8 cellular contexts compared by ENCODE assay signal in the genomic region with DNA sequence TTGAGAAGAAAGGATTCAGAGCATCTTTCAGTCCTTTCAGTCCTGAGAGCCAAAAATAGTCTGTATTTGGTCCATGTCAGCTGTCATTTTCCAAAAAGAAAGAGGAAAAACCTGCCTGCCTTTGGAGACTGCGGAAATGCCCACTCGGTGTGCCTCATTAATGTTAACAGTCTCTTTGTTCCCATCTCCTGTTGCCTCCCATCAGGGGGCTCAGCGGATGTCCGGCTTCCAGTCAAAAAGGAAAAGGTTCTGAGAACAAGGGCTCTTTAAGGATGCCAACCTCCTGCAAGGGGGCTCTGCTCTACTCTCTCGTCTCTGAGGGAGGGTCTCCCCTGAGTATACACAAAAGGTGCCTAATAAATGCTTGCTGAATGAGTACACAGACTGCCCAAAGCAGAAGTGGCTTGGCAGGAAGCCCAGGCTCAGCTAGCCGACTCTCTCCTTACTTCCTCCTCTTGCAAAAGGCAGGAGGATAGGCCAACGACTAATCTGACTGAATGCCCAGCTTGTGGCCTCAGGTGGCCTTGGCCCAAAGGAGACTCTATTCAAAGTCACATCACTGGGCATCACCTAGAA. TPM values are rescaled to one million over a fixed set of nuclear protein-coding genes. Genes with fewer than 3 reads are reported as not detected.
DNase-seq lines count a peak whose midpoint lies in the region; ATAC-seq and TF ChIP-seq lines count a peak whose summit lies in the region.

No MANE protein-coding gene starts in this region.

- peaks cover 16% of the 10 kb centered on the region; the same call in 1 of the 2 replicates for H4K20me1 ChIP-seq in PC-9 (ENCODE audit: insufficient read depth)

- H3K4me3 ChIP-seq in HEK293 (ENCODE audit: low read depth, low read length): no peak overlapping the region
- H3K4me3 ChIP-seq in PC-9: no peak overlapping the region

- no peaks in the 10 kb centered on the region for H3K9me3 ChIP-seq in HEK293 (ENCODE audit: control insufficient read depth, insufficient read depth, low read depth, low read length)
- H3K9me3 ChIP-seq in PC-9 (ENCODE audit: insufficient read depth, low read depth): no peaks in the 10 kb centered on the region

- H3K27ac ChIP-seq in HEK293 (ENCODE audit: extremely low read depth, low read depth, low read length) (peak overlapping the region; percentile 19; the same call in 1 of the 2 replicates), PC-9 (no peak overlapping the region)

- H3K79me2 ChIP-seq in PC-9 (ENCODE audit: low read depth): peaks cover 9% of the 10 kb centered on the region

- H3K27me3 Mint-ChIP-seq in progenitor cell of endocrine pancreas: no peaks in the 10 kb centered on the region

- BruUV-seq in PC-9 (replicated peaks; lab: Mats Ljungman, UMichigan): no TSS peak

- TF ChIP-seq CTCF in HEK293 (tag by site-specific recombination; IDR thresholded peaks at IDR 0.05) (no peak), PC-9 (conservative IDR thresholded peaks at IDR 0.05) (no peak), progenitor cell of endocrine pancreas (IDR thresholded peaks at IDR 0.05; ENCODE audit: unreplicated experiment) (no peak)

- DNase-seq in PC-9: peak; percentile 57 to 81
- peak; percentile 26 for DNase-seq in fibroblast of the conjunctiva (ENCODE audit: low read depth)
- DNase-seq in progenitor cell of endocrine pancreas (ENCODE audit: low spot score, unreplicated experiment): no peak
- DNase-seq in NCI-H1048 (lab: John Stamatoyannopoulos, UW): no peak
- DNase-seq in DMS 273 (lab: John Stamatoyannopoulos, UW; ENCODE audit: unreplicated experiment): no peak
- no peak for DNase-seq in activated naive CD4-positive, alpha-beta T cell treated with Interleukin-2 at 50 U/mL for 16 hours

- CTCF ChIA-PET in HEK293 (lab: Yijun Ruan, JAX) (interaction anchor here (0.5 to 7.6 kb wide), 13 partner anchors 11 to 355 kb away, joined by 3 to 175 read pairs (median 48); a partner anchor contains a TSS), PC-9 (lab: Charles Lee) (interaction anchor here (0.5 to 0.9 kb wide), 2 partner anchors 47 to 82 kb away, joined by 3 to 13 read pairs; no protein-coding TSS in a partner anchor)

- intact Hi-C loops in PC-9 (cut with micrococcal nuclease; ENCODE audit: unreplicated experiment): loop anchor here (5.0 kb wide), 2 partner anchors 46 to 141 kb away; a partner anchor contains a TSS

- H3K4me3 Mint-ChIP-seq in progenitor cell of endocrine pancreas (ENCODE audit: low read depth): no peak overlapping the region

- no peak overlapping the region for H2AFZ ChIP-seq in PC-9

- H3K4me1 Mint-ChIP-seq in progenitor cell of endocrine pancreas (ENCODE audit: low read depth): no peaks in the 10 kb centered on the region

- no peaks in the 10 kb centered on the region for H3K9me3 Mint-ChIP-seq in progenitor cell of endocrine pancreas (ENCODE audit: low read depth)

- peaks cover 3% of the 10 kb centered on the region; the same call in 1 of the 2 replicates for H3K4me1 ChIP-seq in HEK293 (ENCODE audit: control insufficient read depth, insufficient read depth, low read length)
- peaks cover 15% of the 10 kb centered on the region for H3K4me1 ChIP-seq in PC-9 (replicated peaks; ENCODE audit: insufficient read depth)

- peaks cover 14% of the 10 kb centered on the region for H3K36me3 Mint-ChIP-seq in progenitor cell of endocrine pancreas (ENCODE audit: insufficient read depth)

- no peaks in the 10 kb centered on the region for H3K9me2 ChIP-seq in PC-9 (ENCODE audit: insufficient read depth)

- no peak overlapping the region for H3K4me2 ChIP-seq in PC-9

- ATAC-seq in GM21737 (IDR thresholded peaks at IDR 0.05; ENCODE audit: unreplicated experiment): no peak

- H3K27ac Mint-ChIP-seq in progenitor cell of endocrine pancreas: peak overlapping the region; percentile 29

- peaks cover 15 to 71% of the 10 kb centered on the region in 2 experiments for H3K36me3 ChIP-seq in HEK293 (ENCODE audit: control insufficient read depth in 2 of 2, insufficient read depth in 1 of 2, low read length in 2 of 2)
- H3K36me3 ChIP-seq in PC-9 (ENCODE audit: low read depth): no peaks in the 10 kb centered on the region

- POLR2A ChIA-PET in HEK293 (lab: Yijun Ruan, JAX) (interaction anchor here (0.7 to 2.3 kb wide), 7 partner anchors 9 to 173 kb away, joined by 3 to 10 read pairs (median 3); no protein-coding TSS in a partner anchor), PC-9 (lab: Charles Lee; ENCODE audit: unreplicated experiment) (interaction anchor here (0.5 to 0.9 kb wide), 3 partner anchors 34 to 188 kb away, joined by 3 to 6 read pairs (median 4); no protein-coding TSS in a partner anchor)

- H3F3A ChIP-seq in PC-9 (ENCODE audit: insufficient read depth, low read depth): peaks cover 51% of the 10 kb centered on the region

- H3K27me3 ChIP-seq in PC-9 (ENCODE audit: insufficient read depth, low read depth): no peaks in the 10 kb centered on the region

TF ChIP-seq in HEK293, 187 proteins besides CTCF, POLR2A, EP300 and RAD21:
- TF ChIP-seq ZIC2 (tag by site-specific recombination; IDR thresholded peaks at IDR 0.05): peak; percentile 68
- peak; percentile 95 for TF ChIP-seq ZNF792 (tag by site-specific recombination; IDR thresholded peaks at IDR 0.05)
- TF ChIP-seq ZFP41 (tag by site-specific recombination; IDR thresholded peaks at IDR 0.05; ENCODE audit: borderline replicate concordance): no peak
- TF ChIP-seq ZBTB17 (tag by site-specific recombination; IDR thresholded peaks at IDR 0.05): peak; percentile 92
- TF ChIP-seq SCRT2 (tag by site-specific recombination; IDR thresholded peaks at IDR 0.05): peak; percentile 73

RNA-seq across cellular contexts. Expression of a gene that starts 17.3 kb away (rescaled TPM):
- 159 and 169 TPM in 2 replicates for total RNA-seq in PC-9 (2021)
- 254 and 260 TPM in 2 replicates for total RNA-seq in progenitor cell of endocrine pancreas

RNA-seq across cellular contexts. Expression of a gene that starts 32.5 kb away (rescaled TPM):
- 11.5 and 12.1 TPM in 2 replicates for total RNA-seq in PC-9 (2021)
- total RNA-seq in progenitor cell of endocrine pancreas: 15.4 and 16.8 TPM in 2 replicates

RNA-seq across cellular contexts. Expression of a gene that starts 35.0 kb away (rescaled TPM):
- total RNA-seq in PC-9 (2021) (14.7 and 19.4 TPM in 2 replicates), progenitor cell of endocrine pancreas (14.0 and 15.5 TPM in 2 replicates)

RNA-seq across cellular contexts. Expression of a gene that starts 41.3 kb away (rescaled TPM):
- total RNA-seq in PC-9 (2021) (1,474 and 1,510 TPM in 2 replicates), progenitor cell of endocrine pancreas (1,486 and 1,562 TPM in 2 replicates)

RNA-seq across cellular contexts. Expression of a gene that starts 43.4 kb away (rescaled TPM):
- total RNA-seq in PC-9 (2021) (161 and 174 TPM in 2 replicates), progenitor cell of endocrine pancreas (147 and 150 TPM in 2 replicates)

Comparison
In these comparisons a context has a peak if more than half of its experiments do, and no peak if none do; other contexts are left out.
1. DNase-seq: peak in PC-9 (2 of 2) and fibroblast of the conjunctiva (single experiment); none in progenitor cell of endocrine pancreas (single experiment), NCI-H1048 (single experiment), DMS 273 (single experiment) and activated naive CD4-positive, alpha-beta T cell treated with Interleukin-2 at 50 U/mL for 16 hours (single experiment).